Comparison of ENCODE assay signal across 1 cellular context in genomic region chr19:41877490-41877876, GRCh38.
TF ChIP-seq lines count a peak whose summit lies in the region.

No MANE protein-coding gene starts in this region.

TF ChIP-seq in HepG2, 621 proteins besides CTCF, POLR2A, EP300 and RAD21:
- TF ChIP-seq ZFP82 (CRISPR knock-in tag; IDR thresholded peaks at IDR 0.05; ENCODE audit: borderline replicate concordance), result no peak
- TF ChIP-seq SOX6 (IDR thresholded peaks at IDR 0.05), result no peak
- no peak for TF ChIP-seq SOX6 (CRISPR knock-in tag; IDR thresholded peaks at IDR 0.05)
- TF ChIP-seq IKZF5 (CRISPR knock-in tag; IDR thresholded peaks at IDR 0.05), result no peak
- TF ChIP-seq KDM3A (CRISPR knock-in tag; IDR thresholded peaks at IDR 0.05; ENCODE audit: low read depth), result no peak
- no peak for TF ChIP-seq ZNF615 (CRISPR knock-in tag; IDR thresholded peaks at IDR 0.05; ENCODE audit: borderline replicate concordance)
